In genomic region chr20:36051318-36052116, GRCh38 we compare ENCODE assay signal across 8 cellular contexts.
DNase-seq lines count a peak whose midpoint lies in the region; FAIRE-seq and TF ChIP-seq lines count a peak whose summit lies in the region.

No MANE protein-coding gene starts in this region.

- H3K9ac ChIP-seq in ES-I3 (ENCODE audit: low read depth, low read length) (peak overlapping the region; percentile 63), trophoblast cell (ENCODE audit: low read length) (no peak overlapping the region)

- H3K4me3 ChIP-seq in Peyer's patch (peak overlapping the region; percentile 74 to 100 (median 96)), trophoblast cell (ENCODE audit: low read depth, low read length) (no peak overlapping the region)

- H3K4me1 ChIP-seq in ES-I3 (ENCODE audit: insufficient read depth, low read length), result peaks cover 10% of the 10 kb centered on the region
- H3K4me1 ChIP-seq in Peyer's patch, result peaks cover 0 to 18% (median 0%) of the 10 kb centered on the region in 4 donors
- peaks cover 0 to 4% of the 10 kb centered on the region in 2 experiments for H3K4me1 ChIP-seq in trophoblast cell (ENCODE audit: control insufficient read depth in 1 of 2, insufficient read depth in 2 of 2, low read length in 2 of 2)

- H4K12ac ChIP-seq in trophoblast cell (ENCODE audit: low read depth, low read length), result peak overlapping the region; percentile 24

- H2BK12ac ChIP-seq in trophoblast cell (ENCODE audit: low read length), result no peak overlapping the region

- no peak overlapping the region for H3K18ac ChIP-seq in trophoblast cell (ENCODE audit: low read length)

- H3K14ac ChIP-seq in trophoblast cell (ENCODE audit: low read length), result no peak overlapping the region

- FAIRE-seq in RCC 7860 (lab: Jason Lieb, UNC), result no peak

- peak overlapping the region; percentile 70 for H3K4me2 ChIP-seq in trophoblast cell (ENCODE audit: low read length)

- WGBS in trophoblast cell (ENCODE audit: extremely low coverage, insufficient coverage, insufficient read length), result no CpG with 5 or more reads among the region's 13 CpGs

- H3K79me2 ChIP-seq in trophoblast cell (ENCODE audit: control insufficient read depth, insufficient read depth, low read length, poor library complexity), result peaks cover 6% of the 10 kb centered on the region

- no peak overlapping the region for H2BK120ac ChIP-seq in trophoblast cell (ENCODE audit: insufficient read depth, low read length, poor library complexity)

- H3K27me3 ChIP-seq in Peyer's patch (no peaks in the 10 kb centered on the region), trophoblast cell (ENCODE audit: insufficient read depth, low read length) (no peaks in the 10 kb centered on the region)

- peaks cover 6% of the 10 kb centered on the region for H3K79me1 ChIP-seq in trophoblast cell (ENCODE audit: low read length)

- no peak overlapping the region for H3K4ac ChIP-seq in trophoblast cell (ENCODE audit: low read depth, low read length)

- peak overlapping the region; percentile 73 for H4K8ac ChIP-seq in trophoblast cell (ENCODE audit: low read depth, low read length)

- no peak for TF ChIP-seq CTCF in Peyer's patch (IDR thresholded peaks at IDR 0.05)

- DNase-seq in Peyer's patch, result no peak
- DNase-seq in epithelial cell of prostate (ENCODE audit: low read depth, low spot score), result no peak
- no peak for DNase-seq in trophoblast cell
- no peak for DNase-seq in NCI-H187 (lab: John Stamatoyannopoulos, UW)
- DNase-seq in activated gamma-delta T cell treated with Interleukin-2 at 50 U/mL for 16 hours, result no peak
- no peak for DNase-seq in RCC 7860 (ENCODE audit: low spot score)
- no peak for DNase-seq in medulla oblongata (ENCODE audit: extremely low spot score)

- no peak overlapping the region for H3K23ac ChIP-seq in trophoblast cell (ENCODE audit: low read length)

- H3K27ac ChIP-seq in Peyer's patch, result peak overlapping the region; percentile 93 to 100 (median 96)
- H3K27ac ChIP-seq in epithelial cell of prostate, result peak overlapping the region; percentile 90
- no peak overlapping the region for H3K27ac ChIP-seq in trophoblast cell (ENCODE audit: low read depth, low read length)

- H3K36me3 ChIP-seq in ES-I3 (ENCODE audit: insufficient read depth, low read length) (no peaks in the 10 kb centered on the region), Peyer's patch (no peaks in the 10 kb centered on the region), trophoblast cell (ENCODE audit: control insufficient read depth in 1 of 2, insufficient read depth in 2 of 2, low read length in 2 of 2) (no peaks in the 10 kb centered on the region)

- no peaks in the 10 kb centered on the region for H3K9me3 ChIP-seq in ES-I3 (ENCODE audit: control insufficient read depth, insufficient read depth, low read length)
- no peaks in the 10 kb centered on the region for H3K9me3 ChIP-seq in Peyer's patch
- H3K9me3 ChIP-seq in trophoblast cell (ENCODE audit: insufficient read depth, low read depth, low read length), result no peaks in the 10 kb centered on the region

- peak overlapping the region; percentile 13 for H4K91ac ChIP-seq in trophoblast cell (ENCODE audit: low read depth, low read length)

- H2BK5ac ChIP-seq in trophoblast cell (ENCODE audit: low read depth, low read length, poor library complexity), result no peak overlapping the region

- no peak overlapping the region for H2AK5ac ChIP-seq in trophoblast cell (ENCODE audit: low read length)

- no peak for TF ChIP-seq POLR2A in Peyer's patch (IDR thresholded peaks at IDR 0.05)

- H2AFZ ChIP-seq in trophoblast cell (ENCODE audit: insufficient read depth, low read length, poor library complexity), result no peak overlapping the region
